8 cellular contexts compared by ENCODE assay signal in genomic region chr14:100586520-100587247, GRCh38. TPM values are rescaled to one million over a fixed set of nuclear protein-coding genes. Genes with fewer than 3 reads are reported as not detected.
A peak's percentile ranks its signal among the peaks of the same experiment; 100 is the strongest.
DNase-seq lines count a peak whose midpoint lies in the region; ATAC-seq and TF ChIP-seq lines count a peak whose summit lies in the region.

No MANE protein-coding gene starts in this region.

- peak overlapping the region; percentile 46 for H2AFZ ChIP-seq in mesenchymal stem cell (ENCODE audit: low read depth, low read length)

- peaks cover 27 to 68% of the 10 kb centered on the region in 2 experiments for H3K27me3 ChIP-seq in mesenchymal stem cell (ENCODE audit: control insufficient read depth in 1 of 2, insufficient read depth in 1 of 2, low read length in 2 of 2)
- peaks cover 11 to 45% (median 35%) of the 10 kb centered on the region in 5 donors for H3K27me3 ChIP-seq in subcutaneous abdominal adipose tissue (ENCODE audit: control insufficient read depth in 5 of 5, insufficient read depth in 4 of 5, low read length in 5 of 5)

- H3K14ac ChIP-seq in mesenchymal stem cell (ENCODE audit: low read length in 2 of 2): no peak overlapping the region

- intact Hi-C loops in activated CD4-positive, alpha-beta T cell treated with anti-CD3 and anti-CD28 coated beads for 36 hours (cut with DNase I, micrococcal nuclease): loop anchor here (1.0 to 5.0 kb wide), 2 partner anchors 56 to 59 kb away; no protein-coding TSS in a partner anchor

- peak overlapping the region; percentile 27 for H3K27ac Mint-ChIP-seq in activated CD4-positive, alpha-beta T cell treated with anti-CD3 and anti-CD28 coated beads for 36 hours

- H2BK12ac ChIP-seq in mesenchymal stem cell (ENCODE audit: low read length in 2 of 2): no peak overlapping the region

- H4K91ac ChIP-seq in mesenchymal stem cell (ENCODE audit: low read length): no peak overlapping the region

- no peaks in the 10 kb centered on the region for H3K9me3 Mint-ChIP-seq in activated CD4-positive, alpha-beta T cell treated with anti-CD3 and anti-CD28 coated beads for 36 hours (ENCODE audit: low read depth)

- no peak overlapping the region for H2AK5ac ChIP-seq in mesenchymal stem cell (ENCODE audit: low read length, severe bottlenecking)

- peak overlapping the region; percentile 26 for H3K9ac ChIP-seq in mesenchymal stem cell (ENCODE audit: low read length)
- no peak overlapping the region for H3K9ac ChIP-seq in subcutaneous abdominal adipose tissue (ENCODE audit: low read length in 5 of 5)

- no peak overlapping the region for H3K4ac ChIP-seq in mesenchymal stem cell (ENCODE audit: low read depth in 1 of 2, low read length in 2 of 2)

- no peak overlapping the region for H2BK120ac ChIP-seq in mesenchymal stem cell (ENCODE audit: low read depth, low read length)

- H2BK5ac ChIP-seq in mesenchymal stem cell (ENCODE audit: low read depth, low read length, poor library complexity, severe bottlenecking): no peak overlapping the region

- DNase-seq in activated CD4-positive, alpha-beta T cell treated with anti-CD3 and anti-CD28 coated beads for 36 hours: peak; percentile 56
- DNase-seq in activated CD4-positive, alpha-beta T cell treated with anti-CD3 and anti-CD28 coated beads, Interleukin-2, amount 50 U/mL, for 1 hour: no peak
- DNase-seq in SK-MEL-5 (ENCODE audit: low read depth, low spot score): peak; percentile 21
- no peak for DNase-seq in choroid plexus epithelial cell (ENCODE audit: low read depth)
- no peak for DNase-seq in mesenchymal stem cell

- H3K4me3 Mint-ChIP-seq in activated CD4-positive, alpha-beta T cell treated with anti-CD3 and anti-CD28 coated beads for 36 hours: peak overlapping the region; percentile 66

- H3K79me1 ChIP-seq in mesenchymal stem cell (replicated peaks; ENCODE audit: low read length, poor library complexity, severe bottlenecking): no peaks in the 10 kb centered on the region

- H3K9me3 ChIP-seq in mesenchymal stem cell (ENCODE audit: control insufficient read depth, low read length) (no peaks in the 10 kb centered on the region), subcutaneous abdominal adipose tissue (ENCODE audit: control insufficient read depth in 5 of 5, low read length in 5 of 5) (no peaks in the 10 kb centered on the region)

- H3K4me3 ChIP-seq in choroid plexus epithelial cell (ENCODE audit: low read depth, low read length): peak overlapping the region; percentile 49
- H3K4me3 ChIP-seq in mesenchymal stem cell (ENCODE audit: insufficient read depth in 1 of 2, low read depth in 1 of 2, low read length in 2 of 2): peak overlapping the region; percentile 70
- peak overlapping the region in 4 of 5 donors; percentile 36 to 61 (median 52) for H3K4me3 ChIP-seq in subcutaneous abdominal adipose tissue (ENCODE audit: low read depth in 1 of 5, low read length in 5 of 5)

- peak; percentile 50 for ATAC-seq in activated CD4-positive, alpha-beta T cell treated with anti-CD3 and anti-CD28 coated beads for 36 hours
- ATAC-seq in HG02571 (IDR thresholded peaks at IDR 0.05; ENCODE audit: unreplicated experiment) (no peak), GM18909 (IDR thresholded peaks at IDR 0.05; ENCODE audit: poor library complexity, unreplicated experiment) (no peak)

- no peak overlapping the region for H3K27ac ChIP-seq in mesenchymal stem cell (ENCODE audit: low read length, poor library complexity, severe bottlenecking)
- H3K27ac ChIP-seq in subcutaneous abdominal adipose tissue (ENCODE audit: low read depth, low read length): no peak overlapping the region

- no peaks in the 10 kb centered on the region for H3K36me3 Mint-ChIP-seq in activated CD4-positive, alpha-beta T cell treated with anti-CD3 and anti-CD28 coated beads for 36 hours (ENCODE audit: low read depth)

- TF ChIP-seq CTCF in choroid plexus epithelial cell (conservative IDR thresholded peaks at IDR 0.05; ENCODE audit: low read depth, low read length): no peak

- CTCF ChIA-PET in activated CD4-positive, alpha-beta T cell treated with anti-CD3 and anti-CD28 coated beads for 36 hours (lab: Charles Lee): no interaction called here

- no peaks in the 10 kb centered on the region for H3K36me3 ChIP-seq in mesenchymal stem cell (ENCODE audit: control insufficient read depth in 1 of 2, insufficient read depth in 2 of 2, low read depth in 1 of 2, low read length in 2 of 2)
- no peaks in the 10 kb centered on the region for H3K36me3 ChIP-seq in subcutaneous abdominal adipose tissue (ENCODE audit: control insufficient read depth in 5 of 5, insufficient read depth in 5 of 5, low read length in 5 of 5)

- in situ Hi-C loops in SK-MEL-5 (cut with HindIII; ENCODE audit: low pct_unique_long_range_greater_than_20kb, low sequenced_read_pairs): no loop called here

- 4% methylated on average over 34 of the region's 79 CpGs for WGBS in mesenchymal stem cell

- POLR2A ChIA-PET in activated CD4-positive, alpha-beta T cell treated with anti-CD3 and anti-CD28 coated beads for 36 hours (lab: Charles Lee): no interaction called here

- peak overlapping the region; percentile 33 for H2BK15ac ChIP-seq in mesenchymal stem cell (ENCODE audit: low read depth, poor library complexity, severe bottlenecking)

- H4K8ac ChIP-seq in mesenchymal stem cell (ENCODE audit: low read length): no peak overlapping the region

- peak overlapping the region; percentile 96 for H3K4me2 ChIP-seq in mesenchymal stem cell (ENCODE audit: low read length, poor library complexity, severe bottlenecking)

- no peaks in the 10 kb centered on the region for H3K4me1 Mint-ChIP-seq in activated CD4-positive, alpha-beta T cell treated with anti-CD3 and anti-CD28 coated beads for 36 hours

- no peak overlapping the region for H3K18ac ChIP-seq in mesenchymal stem cell (ENCODE audit: low read depth in 1 of 2, low read length in 2 of 2)

- peaks cover 24% of the 10 kb centered on the region for H3K27me3 Mint-ChIP-seq in activated CD4-positive, alpha-beta T cell treated with anti-CD3 and anti-CD28 coated beads for 36 hours

- H3K23ac ChIP-seq in mesenchymal stem cell (ENCODE audit: low read length in 2 of 2): no peak overlapping the region

- H3K4me1 ChIP-seq in mesenchymal stem cell (ENCODE audit: control insufficient read depth, insufficient read depth, low read depth, low read length) (peaks cover 16% of the 10 kb centered on the region), subcutaneous abdominal adipose tissue (ENCODE audit: control insufficient read depth in 5 of 5, insufficient read depth in 5 of 5, low read length in 5 of 5) (peaks cover 0 to 20% (median 13%) of the 10 kb centered on the region in 5 donors)

RNA-seq across cellular contexts. Expression of gene BEGAIN, which starts 0.5 kb away (rescaled TPM):
- total RNA-seq in activated CD4-positive, alpha-beta T cell treated with anti-CD3 and anti-CD28 coated beads for 36 hours: 1 to 10 TPM; 3.1 to 3.5 TPM
- total RNA-seq in SK-MEL-5 (2014; rRNA removed; shearing (Covaris generic)): 5.3 and 10.0 TPM in 2 replicates
- 9.1 and 9.7 TPM in 2 replicates for polyA plus RNA-seq in SK-MEL-5 (2015; cell fraction: cytosol; rRNA removed)
- polyA plus RNA-seq in SK-MEL-5 (2015; cell fraction: nucleus; rRNA removed): 21.8 and 38.5 TPM in 2 replicates
- polyA plus RNA-seq in mesenchymal stem cell (2013, experiment 1 of 2): 0.15 TPM
- polyA plus RNA-seq in mesenchymal stem cell (2013, experiment 2 of 2): 0.11 TPM

Comparison
In these comparisons a context has a peak if more than half of its experiments do, and no peak if none do; other contexts are left out.
1. DNase-seq: peak in activated CD4-positive, alpha-beta T cell treated with anti-CD3 and anti-CD28 coated beads for 36 hours (single experiment) and SK-MEL-5 (single experiment); none in activated CD4-positive, alpha-beta T cell treated with anti-CD3 and anti-CD28 coated beads, Interleukin-2, amount 50 U/mL, for 1 hour (single experiment), choroid plexus epithelial cell (single experiment) and mesenchymal stem cell (single experiment).
2. Peak in every context shown above with its lines, with median percentiles within 50 percentile points of each other: H3K4me3 ChIP-seq.